31 cellular contexts compared by ENCODE assay signal in the genomic region with DNA sequence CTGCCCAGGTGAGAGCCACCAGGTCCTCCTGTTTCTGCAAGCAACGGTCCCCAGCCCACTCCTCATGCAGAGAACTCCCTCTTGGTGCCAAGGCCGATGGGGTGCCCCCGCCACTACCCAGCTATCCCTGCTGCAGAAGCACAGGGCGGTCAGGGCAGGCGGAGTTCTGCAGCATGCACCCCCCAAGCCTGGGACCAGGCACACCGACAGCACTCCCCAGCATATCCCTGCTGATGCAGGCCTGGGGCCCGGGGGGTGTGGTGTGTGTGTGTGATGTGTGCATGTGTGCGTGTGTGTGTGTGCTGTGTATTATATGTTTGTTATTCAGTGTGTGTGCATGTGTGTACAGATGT. TPM values are rescaled to one million over a fixed set of nuclear protein-coding genes. Genes with fewer than 3 reads are reported as not detected.
"Had no signal": no experiment of that assay in that cellular context is flagged by ENCODE, and none has a peak within 500 bp of the region (broad histone marks: within the 10 kb centered on the region; RNA-seq: fewer than 3 reads in every experiment).

No MANE protein-coding gene starts in this region.

- H3K4me3 ChIP-seq: ascending aorta, breast epithelium, cardiac muscle cell, colonic mucosa, esophagus muscularis mucosa, gastrocnemius medialis, heart left ventricle had no signal

- H3K27ac ChIP-seq: ascending aorta, breast epithelium, cardiac muscle cell, colonic mucosa, esophagus muscularis mucosa, foreskin keratinocyte, gastrocnemius medialis, heart left ventricle had no signal

- H3K36me3 ChIP-seq: ascending aorta, breast epithelium, cardiac muscle cell, colonic mucosa, esophagus muscularis mucosa, gastrocnemius medialis, heart left ventricle had no signal

- H3K27ac Mint-ChIP-seq: activated CD4-positive, alpha-beta memory T cell treated with anti-CD3 and anti-CD28 coated beads, Interleukin-2, amount 10 ng/mL, durations not matched to agents 7 days and 5 days; activated CD4-positive, alpha-beta T cell treated with anti-CD3 and anti-CD28 coated beads, Interleukin-2, amount 10 ng/mL, durations not matched to agents 7 days and 5 days; activated naive CD4-positive, alpha-beta T cell treated with anti-CD3 and anti-CD28 coated beads, Interleukin-2, amount 10 ng/mL, durations not matched to agents 7 days and 5 days; activated naive CD8-positive, alpha-beta T cell treated with anti-CD3 and anti-CD28 coated beads, Interleukin-2, amount 10 ng/mL, durations not matched to agents 7 days and 5 days; activated T-cell treated with anti-CD3 and anti-CD28 coated beads, Interleukin-2, amount 50 U/mL, for 24 hours; activated T-cell treated with anti-CD3 and anti-CD28 coated beads, Interleukin-2, amount 50 U/mL, for 72 hours; WTC11 had no signal

- H3K27me3 Mint-ChIP-seq: activated CD4-positive, alpha-beta memory T cell treated with anti-CD3 and anti-CD28 coated beads, Interleukin-2, amount 10 ng/mL, durations not matched to agents 7 days and 5 days; activated CD4-positive, alpha-beta T cell treated with anti-CD3 and anti-CD28 coated beads, Interleukin-2, amount 10 ng/mL, durations not matched to agents 7 days and 5 days had no signal

- H3K36me3 Mint-ChIP-seq: activated naive CD4-positive, alpha-beta T cell treated with anti-CD3 and anti-CD28 coated beads, Interleukin-2, amount 10 ng/mL, durations not matched to agents 7 days and 5 days; activated naive CD4-positive, alpha-beta T cell treated with anti-CD3 and anti-CD28 coated beads, Interleukin-2, amount 50 U/mL, for 72 hours; activated naive CD8-positive, alpha-beta T cell treated with anti-CD3 and anti-CD28 coated beads, Interleukin-2, amount 10 ng/mL, durations not matched to agents 7 days and 5 days; brain had no signal

- H3K9me3 ChIP-seq: ascending aorta, breast epithelium, colonic mucosa, esophagus muscularis mucosa, gastrocnemius medialis had no signal

- H3K4me1 ChIP-seq: ascending aorta, colonic mucosa, esophagus muscularis mucosa, gastrocnemius medialis, heart left ventricle had no signal

- H3K9me3 Mint-ChIP-seq: activated naive CD4-positive, alpha-beta T cell treated with anti-CD3 and anti-CD28 coated beads, Interleukin-2, amount 50 U/mL, for 72 hours had no signal

- H3K4me3 Mint-ChIP-seq: activated CD4-positive, alpha-beta memory T cell treated with anti-CD3 and anti-CD28 coated beads, Interleukin-2, amount 10 ng/mL, durations not matched to agents 7 days and 5 days; activated CD4-positive, alpha-beta T cell treated with anti-CD3 and anti-CD28 coated beads, Interleukin-2, amount 10 ng/mL, durations not matched to agents 7 days and 5 days; activated naive CD4-positive, alpha-beta T cell treated with anti-CD3 and anti-CD28 coated beads, Interleukin-2, amount 10 ng/mL, durations not matched to agents 7 days and 5 days; activated naive CD8-positive, alpha-beta T cell treated with anti-CD3 and anti-CD28 coated beads, Interleukin-2, amount 10 ng/mL, durations not matched to agents 7 days and 5 days; activated T-cell treated with anti-CD3 and anti-CD28 coated beads, Interleukin-2, amount 50 U/mL, for 24 hours; activated T-cell treated with anti-CD3 and anti-CD28 coated beads, Interleukin-2, amount 50 U/mL, for 72 hours; WTC11 had no signal

- DNase-seq: activated CD4-positive, alpha-beta memory T cell treated with anti-CD3 and anti-CD28 coated beads, Interleukin-2, amount 10 ng/mL, durations not matched to agents 7 days and 5 days; activated CD4-positive, alpha-beta T cell treated with anti-CD3 and anti-CD28 coated beads for 1 hour; activated CD4-positive, alpha-beta T cell treated with anti-CD3 and anti-CD28 coated beads for 4 hours; activated CD4-positive, alpha-beta T cell treated with anti-CD3 and anti-CD28 coated beads, Interleukin-2, amount 10 ng/mL, durations not matched to agents 7 days and 5 days; activated CD4-positive, alpha-beta T cell treated with anti-CD3 and anti-CD28 coated beads, Interleukin-2, amount 50 U/mL, for 4 hours; activated CD8-positive, alpha-beta memory T cell treated with anti-CD3 and anti-CD28 coated beads, Interleukin-2, amount 50 U/mL, for 48 hours; activated gamma-delta T cell; activated naive CD4-positive, alpha-beta T cell; activated naive CD4-positive, alpha-beta T cell treated with anti-CD3 and anti-CD28 coated beads, Interleukin-2, amount 10 ng/mL, durations not matched to agents 7 days and 5 days; activated naive CD8-positive, alpha-beta T cell treated with anti-CD3 and anti-CD28 coated beads, Interleukin-2, amount 10 ng/mL, durations not matched to agents 7 days and 5 days; activated T-cell treated with anti-CD3 and anti-CD28 coated beads for 4 hours; activated T-cell treated with anti-CD3 and anti-CD28 coated beads, Interleukin-2, amount 50 U/mL, for 24 hours; activated T-cell treated with anti-CD3 and anti-CD28 coated beads, Interleukin-2, amount 50 U/mL, for 72 hours; central memory CD4-positive, alpha-beta T cell; cerebellar nuclear complex; colonic mucosa; effector memory CD4-positive, alpha-beta T cell; erythroblast; foreskin keratinocyte; gastrocnemius medialis; glutamatergic neuron; T-helper 2 cell had no signal

- H3K4me1 Mint-ChIP-seq: activated CD4-positive, alpha-beta memory T cell treated with anti-CD3 and anti-CD28 coated beads, Interleukin-2, amount 10 ng/mL, durations not matched to agents 7 days and 5 days; activated CD4-positive, alpha-beta T cell treated with anti-CD3 and anti-CD28 coated beads, Interleukin-2, amount 10 ng/mL, durations not matched to agents 7 days and 5 days; activated naive CD4-positive, alpha-beta T cell treated with anti-CD3 and anti-CD28 coated beads, Interleukin-2, amount 10 ng/mL, durations not matched to agents 7 days and 5 days; activated naive CD8-positive, alpha-beta T cell treated with anti-CD3 and anti-CD28 coated beads, Interleukin-2, amount 10 ng/mL, durations not matched to agents 7 days and 5 days had no signal

- H3K27me3 ChIP-seq: ascending aorta, breast epithelium, colonic mucosa, gastrocnemius medialis had no signal

RNA-seq across cellular contexts. Expression of gene FZD10, which starts 27.7 kb away (rescaled TPM):
- total RNA-seq: activated CD4-positive, alpha-beta memory T cell treated with anti-CD3 and anti-CD28 coated beads, Interleukin-2, amount 10 ng/mL, durations not matched to agents 7 days and 5 days; activated CD4-positive, alpha-beta T cell treated with anti-CD3 and anti-CD28 coated beads, Interleukin-2, amount 10 ng/mL, durations not matched to agents 7 days and 5 days; activated naive CD4-positive, alpha-beta T cell treated with anti-CD3 and anti-CD28 coated beads, Interleukin-2, amount 50 U/mL, for 72 hours; activated naive CD8-positive, alpha-beta T cell treated with anti-CD3 and anti-CD28 coated beads, Interleukin-2, amount 10 ng/mL, durations not matched to agents 7 days and 5 days; activated T-cell treated with anti-CD3 and anti-CD28 coated beads, Interleukin-2, amount 50 U/mL, for 72 hours; T-helper 1 cell treated with Interleukin-12 subunit alpha and Interleukin-12 subunit beta and Interleukin-4 antibody, amounts not matched to agents 30 ng/mL and 1 ng/mL, for 36 hours had no signal
- polyA plus RNA-seq: cardiac muscle cell had no signal
